ENCODE assay signal across 1 cellular context in the genomic region with DNA sequence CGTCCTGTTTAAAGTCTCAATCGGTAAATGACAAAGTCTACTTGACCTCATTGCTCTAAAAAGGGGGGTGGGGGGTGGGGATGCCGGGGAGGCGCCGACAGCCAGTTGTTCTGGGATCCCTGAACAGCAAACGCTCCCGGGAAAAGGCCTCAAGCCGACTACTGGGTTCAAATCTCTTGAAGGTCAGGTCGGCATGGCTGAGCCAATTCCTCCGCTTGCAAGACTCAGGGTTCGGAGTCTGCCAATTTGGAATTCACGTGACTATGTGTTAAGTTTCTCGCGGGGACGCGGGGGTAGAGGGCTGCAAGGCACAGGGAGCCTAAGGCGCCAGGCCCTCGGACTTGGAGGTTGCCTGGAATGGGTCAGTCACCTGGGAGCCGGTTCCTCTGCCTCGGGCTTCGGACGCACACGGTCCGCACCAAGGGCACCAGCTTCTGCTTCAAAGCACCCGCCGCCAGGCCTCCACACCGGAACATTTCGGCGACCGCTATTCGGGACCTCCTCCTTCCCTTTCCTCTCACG.
TF ChIP-seq lines count a peak whose summit lies in the region.

No MANE protein-coding gene starts in this region.

TF ChIP-seq in HEK293, 187 proteins besides CTCF, POLR2A, EP300 and RAD21 (continued from another document and continues in another):
- TF ChIP-seq OVOL3 (tag by site-specific recombination; IDR thresholded peaks at IDR 0.05) (no peak), MEIS1 (CRISPR knock-in tag; IDR thresholded peaks at IDR 0.05; ENCODE audit: borderline replicate concordance) (no peak), ZFP3 (tag by site-specific recombination; IDR thresholded peaks at IDR 0.05; ENCODE audit: low read depth) (no peak), ZNF239 (tag by site-specific recombination; IDR thresholded peaks at IDR 0.05) (no peak), HOXA7 (CRISPR knock-in tag; IDR thresholded peaks at IDR 0.05; ENCODE audit: borderline replicate concordance) (no peak), ZNF777 (tag by site-specific recombination; IDR thresholded peaks at IDR 0.05; ENCODE audit: borderline replicate concordance) (peak; percentile 29; the same call in 1 of the 2 replicates), GLI2 (tag by site-specific recombination; IDR thresholded peaks at IDR 0.05; ENCODE audit: borderline replicate concordance, low read depth) (no peak), ZNF473 (tag by site-specific recombination; IDR thresholded peaks at IDR 0.05) (no peak), KLF10 (tag by site-specific recombination; IDR thresholded peaks at IDR 0.05) (no peak), YY1 (tag by site-specific recombination; IDR thresholded peaks at IDR 0.05) (no peak), ZNF202 (tag by site-specific recombination; IDR thresholded peaks at IDR 0.05; ENCODE audit: borderline replicate concordance) (no peak), ZNF626 (tag by site-specific recombination; IDR thresholded peaks at IDR 0.05) (no peak), PRDM1 (tag by site-specific recombination; IDR thresholded peaks at IDR 0.05) (no peak), ZNF248 (tag by site-specific recombination; IDR thresholded peaks at IDR 0.05) (no peak), ZBTB8A (tag by site-specific recombination; IDR thresholded peaks at IDR 0.05) (peak; percentile 11; the same call in 1 of the 2 replicates), ZNF529 (tag by site-specific recombination; IDR thresholded peaks at IDR 0.05; ENCODE audit: insufficient replicate concordance) (no peak), ZNF621 (tag by site-specific recombination; IDR thresholded peaks at IDR 0.05) (no peak), ZNF555 (tag by site-specific recombination; conservative IDR thresholded peaks at IDR 0.05) (no peak), ZNF274 (IDR thresholded peaks at IDR 0.05; ENCODE audit: low read length) (no peak), ZNF274 (tag by site-specific recombination; IDR thresholded peaks at IDR 0.05; ENCODE audit: borderline replicate concordance) (no peak), ZNF138 (tag by site-specific recombination; IDR thresholded peaks at IDR 0.05; ENCODE audit: borderline replicate concordance) (no peak), ZNF394 (tag by site-specific recombination; IDR thresholded peaks at IDR 0.05; ENCODE audit: borderline replicate concordance) (no peak), ZNF558 (tag by site-specific recombination; IDR thresholded peaks at IDR 0.05) (no peak), BCL11A (tag by site-specific recombination; IDR thresholded peaks at IDR 0.05; ENCODE audit: low read depth) (0 out of 2 replicates have a peak, but pooled peaks have one; percentile 38), ZNF214 (tag by site-specific recombination; IDR thresholded peaks at IDR 0.05; ENCODE audit: borderline replicate concordance) (no peak), ZNF48 (tag by site-specific recombination; IDR thresholded peaks at IDR 0.05) (no peak), OSR2 (tag by site-specific recombination; IDR thresholded peaks at IDR 0.05) (no peak), SP7 (tag by site-specific recombination; IDR thresholded peaks at IDR 0.05) (no peak), ZNF549 (tag by site-specific recombination; IDR thresholded peaks at IDR 0.05) (no peak)
- TF ChIP-seq, protein P1, sequence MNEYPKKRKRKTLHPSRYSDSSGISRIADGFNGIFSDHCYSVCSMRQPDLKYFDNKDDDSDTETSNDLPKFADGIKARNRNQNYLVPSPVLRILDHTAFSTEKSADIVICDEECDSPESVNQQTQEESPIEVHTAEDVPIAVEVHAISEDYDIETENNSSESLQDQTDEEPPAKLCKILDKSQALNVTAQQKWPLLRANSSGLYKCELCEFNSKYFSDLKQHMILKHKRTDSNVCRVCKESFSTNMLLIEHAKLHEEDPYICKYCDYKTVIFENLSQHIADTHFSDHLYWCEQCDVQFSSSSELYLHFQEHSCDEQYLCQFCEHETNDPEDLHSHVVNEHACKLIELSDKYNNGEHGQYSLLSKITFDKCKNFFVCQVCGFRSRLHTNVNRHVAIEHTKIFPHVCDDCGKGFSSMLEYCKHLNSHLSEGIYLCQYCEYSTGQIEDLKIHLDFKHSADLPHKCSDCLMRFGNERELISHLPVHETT (tag by site-specific recombination; IDR thresholded peaks at IDR 0.05): no peak
- TF ChIP-seq, protein P2, sequence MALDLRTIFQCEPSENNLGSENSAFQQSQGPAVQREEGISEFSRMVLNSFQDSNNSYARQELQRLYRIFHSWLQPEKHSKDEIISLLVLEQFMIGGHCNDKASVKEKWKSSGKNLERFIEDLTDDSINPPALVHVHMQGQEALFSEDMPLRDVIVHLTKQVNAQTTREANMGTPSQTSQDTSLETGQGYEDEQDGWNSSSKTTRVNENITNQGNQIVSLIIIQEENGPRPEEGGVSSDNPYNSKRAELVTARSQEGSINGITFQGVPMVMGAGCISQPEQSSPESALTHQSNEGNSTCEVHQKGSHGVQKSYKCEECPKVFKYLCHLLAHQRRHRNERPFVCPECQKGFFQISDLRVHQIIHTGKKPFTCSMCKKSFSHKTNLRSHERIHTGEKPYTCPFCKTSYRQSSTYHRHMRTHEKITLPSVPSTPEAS (tag by site-specific recombination; IDR thresholded peaks at IDR 0.05): no peak
- TF ChIP-seq, protein P3, sequence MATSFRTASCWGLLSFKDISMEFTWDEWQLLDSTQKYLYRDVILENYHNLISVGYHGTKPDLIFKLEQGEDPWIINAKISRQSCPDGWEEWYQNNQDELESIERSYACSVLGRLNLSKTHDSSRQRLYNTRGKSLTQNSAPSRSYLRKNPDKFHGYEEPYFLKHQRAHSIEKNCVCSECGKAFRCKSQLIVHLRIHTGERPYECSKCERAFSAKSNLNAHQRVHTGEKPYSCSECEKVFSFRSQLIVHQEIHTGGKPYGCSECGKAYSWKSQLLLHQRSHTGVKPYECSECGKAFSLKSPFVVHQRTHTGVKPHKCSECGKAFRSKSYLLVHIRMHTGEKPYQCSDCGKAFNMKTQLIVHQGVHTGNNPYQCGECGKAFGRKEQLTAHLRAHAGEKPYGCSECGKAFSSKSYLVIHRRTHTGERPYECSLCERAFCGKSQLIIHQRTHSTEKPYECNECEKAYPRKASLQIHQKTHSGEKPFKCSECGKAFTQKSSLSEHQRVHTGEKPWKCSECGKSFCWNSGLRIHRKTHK (tag by site-specific recombination; IDR thresholded peaks at IDR 0.05): no peak
- TF ChIP-seq, protein P4, sequence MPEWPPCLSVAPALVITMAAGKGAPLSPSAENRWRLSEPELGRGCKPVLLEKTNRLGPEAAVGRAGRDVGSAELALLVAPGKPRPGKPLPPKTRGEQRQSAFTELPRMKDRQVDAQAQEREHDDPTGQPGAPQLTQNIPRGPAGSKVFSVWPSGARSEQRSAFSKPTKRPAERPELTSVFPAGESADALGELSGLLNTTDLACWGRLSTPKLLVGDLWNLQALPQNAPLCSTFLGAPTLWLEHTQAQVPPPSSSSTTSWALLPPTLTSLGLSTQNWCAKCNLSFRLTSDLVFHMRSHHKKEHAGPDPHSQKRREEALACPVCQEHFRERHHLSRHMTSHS (tag by site-specific recombination; IDR thresholded peaks at IDR 0.05): no peak
- TF ChIP-seq, protein P5, sequence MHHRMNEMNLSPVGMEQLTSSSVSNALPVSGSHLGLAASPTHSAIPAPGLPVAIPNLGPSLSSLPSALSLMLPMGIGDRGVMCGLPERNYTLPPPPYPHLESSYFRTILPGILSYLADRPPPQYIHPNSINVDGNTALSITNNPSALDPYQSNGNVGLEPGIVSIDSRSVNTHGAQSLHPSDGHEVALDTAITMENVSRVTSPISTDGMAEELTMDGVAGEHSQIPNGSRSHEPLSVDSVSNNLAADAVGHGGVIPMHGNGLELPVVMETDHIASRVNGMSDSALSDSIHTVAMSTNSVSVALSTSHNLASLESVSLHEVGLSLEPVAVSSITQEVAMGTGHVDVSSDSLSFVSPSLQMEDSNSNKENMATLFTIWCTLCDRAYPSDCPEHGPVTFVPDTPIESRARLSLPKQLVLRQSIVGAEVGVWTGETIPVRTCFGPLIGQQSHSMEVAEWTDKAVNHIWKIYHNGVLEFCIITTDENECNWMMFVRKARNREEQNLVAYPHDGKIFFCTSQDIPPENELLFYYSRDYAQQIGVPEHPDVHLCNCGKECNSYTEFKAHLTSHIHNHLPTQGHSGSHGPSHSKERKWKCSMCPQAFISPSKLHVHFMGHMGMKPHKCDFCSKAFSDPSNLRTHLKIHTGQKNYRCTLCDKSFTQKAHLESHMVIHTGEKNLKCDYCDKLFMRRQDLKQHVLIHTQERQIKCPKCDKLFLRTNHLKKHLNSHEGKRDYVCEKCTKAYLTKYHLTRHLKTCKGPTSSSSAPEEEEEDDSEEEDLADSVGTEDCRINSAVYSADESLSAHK (tag by site-specific recombination; IDR thresholded peaks at IDR 0.05): no peak
- TF ChIP-seq, protein P6, sequence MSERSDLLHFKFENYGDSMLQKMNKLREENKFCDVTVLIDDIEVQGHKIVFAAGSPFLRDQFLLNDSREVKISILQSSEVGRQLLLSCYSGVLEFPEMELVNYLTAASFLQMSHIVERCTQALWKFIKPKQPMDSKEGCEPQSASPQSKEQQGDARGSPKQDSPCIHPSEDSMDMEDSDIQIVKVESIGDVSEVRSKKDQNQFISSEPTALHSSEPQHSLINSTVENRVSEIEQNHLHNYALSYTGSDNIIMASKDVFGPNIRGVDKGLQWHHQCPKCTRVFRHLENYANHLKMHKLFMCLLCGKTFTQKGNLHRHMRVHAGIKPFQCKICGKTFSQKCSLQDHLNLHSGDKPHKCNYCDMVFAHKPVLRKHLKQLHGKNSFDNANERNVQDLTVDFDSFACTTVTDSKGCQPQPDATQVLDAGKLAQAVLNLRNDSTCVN (tag by site-specific recombination; optimal IDR thresholded peaks at IDR 0.05): peak; percentile 47
- TF ChIP-seq, protein P7, sequence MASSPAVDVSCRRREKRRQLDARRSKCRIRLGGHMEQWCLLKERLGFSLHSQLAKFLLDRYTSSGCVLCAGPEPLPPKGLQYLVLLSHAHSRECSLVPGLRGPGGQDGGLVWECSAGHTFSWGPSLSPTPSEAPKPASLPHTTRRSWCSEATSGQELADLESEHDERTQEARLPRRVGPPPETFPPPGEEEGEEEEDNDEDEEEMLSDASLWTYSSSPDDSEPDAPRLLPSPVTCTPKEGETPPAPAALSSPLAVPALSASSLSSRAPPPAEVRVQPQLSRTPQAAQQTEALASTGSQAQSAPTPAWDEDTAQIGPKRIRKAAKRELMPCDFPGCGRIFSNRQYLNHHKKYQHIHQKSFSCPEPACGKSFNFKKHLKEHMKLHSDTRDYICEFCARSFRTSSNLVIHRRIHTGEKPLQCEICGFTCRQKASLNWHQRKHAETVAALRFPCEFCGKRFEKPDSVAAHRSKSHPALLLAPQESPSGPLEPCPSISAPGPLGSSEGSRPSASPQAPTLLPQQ (tag by site-specific recombination; IDR thresholded peaks at IDR 0.05): no peak; the same call in 1 of the 2 replicates
- TF ChIP-seq, protein P8, sequence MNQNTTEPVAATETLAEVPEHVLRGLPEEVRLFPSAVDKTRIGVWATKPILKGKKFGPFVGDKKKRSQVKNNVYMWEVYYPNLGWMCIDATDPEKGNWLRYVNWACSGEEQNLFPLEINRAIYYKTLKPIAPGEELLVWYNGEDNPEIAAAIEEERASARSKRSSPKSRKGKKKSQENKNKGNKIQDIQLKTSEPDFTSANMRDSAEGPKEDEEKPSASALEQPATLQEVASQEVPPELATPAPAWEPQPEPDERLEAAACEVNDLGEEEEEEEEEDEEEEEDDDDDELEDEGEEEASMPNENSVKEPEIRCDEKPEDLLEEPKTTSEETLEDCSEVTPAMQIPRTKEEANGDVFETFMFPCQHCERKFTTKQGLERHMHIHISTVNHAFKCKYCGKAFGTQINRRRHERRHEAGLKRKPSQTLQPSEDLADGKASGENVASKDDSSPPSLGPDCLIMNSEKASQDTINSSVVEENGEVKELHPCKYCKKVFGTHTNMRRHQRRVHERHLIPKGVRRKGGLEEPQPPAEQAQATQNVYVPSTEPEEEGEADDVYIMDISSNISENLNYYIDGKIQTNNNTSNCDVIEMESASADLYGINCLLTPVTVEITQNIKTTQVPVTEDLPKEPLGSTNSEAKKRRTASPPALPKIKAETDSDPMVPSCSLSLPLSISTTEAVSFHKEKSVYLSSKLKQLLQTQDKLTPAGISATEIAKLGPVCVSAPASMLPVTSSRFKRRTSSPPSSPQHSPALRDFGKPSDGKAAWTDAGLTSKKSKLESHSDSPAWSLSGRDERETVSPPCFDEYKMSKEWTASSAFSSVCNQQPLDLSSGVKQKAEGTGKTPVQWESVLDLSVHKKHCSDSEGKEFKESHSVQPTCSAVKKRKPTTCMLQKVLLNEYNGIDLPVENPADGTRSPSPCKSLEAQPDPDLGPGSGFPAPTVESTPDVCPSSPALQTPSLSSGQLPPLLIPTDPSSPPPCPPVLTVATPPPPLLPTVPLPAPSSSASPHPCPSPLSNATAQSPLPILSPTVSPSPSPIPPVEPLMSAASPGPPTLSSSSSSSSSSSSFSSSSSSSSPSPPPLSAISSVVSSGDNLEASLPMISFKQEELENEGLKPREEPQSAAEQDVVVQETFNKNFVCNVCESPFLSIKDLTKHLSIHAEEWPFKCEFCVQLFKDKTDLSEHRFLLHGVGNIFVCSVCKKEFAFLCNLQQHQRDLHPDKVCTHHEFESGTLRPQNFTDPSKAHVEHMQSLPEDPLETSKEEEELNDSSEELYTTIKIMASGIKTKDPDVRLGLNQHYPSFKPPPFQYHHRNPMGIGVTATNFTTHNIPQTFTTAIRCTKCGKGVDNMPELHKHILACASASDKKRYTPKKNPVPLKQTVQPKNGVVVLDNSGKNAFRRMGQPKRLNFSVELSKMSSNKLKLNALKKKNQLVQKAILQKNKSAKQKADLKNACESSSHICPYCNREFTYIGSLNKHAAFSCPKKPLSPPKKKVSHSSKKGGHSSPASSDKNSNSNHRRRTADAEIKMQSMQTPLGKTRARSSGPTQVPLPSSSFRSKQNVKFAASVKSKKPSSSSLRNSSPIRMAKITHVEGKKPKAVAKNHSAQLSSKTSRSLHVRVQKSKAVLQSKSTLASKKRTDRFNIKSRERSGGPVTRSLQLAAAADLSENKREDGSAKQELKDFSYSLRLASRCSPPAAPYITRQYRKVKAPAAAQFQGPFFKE (tag by site-specific recombination; IDR thresholded peaks at IDR 0.05; ENCODE audit: borderline replicate concordance): no peak
- TF ChIP-seq, protein P9, sequence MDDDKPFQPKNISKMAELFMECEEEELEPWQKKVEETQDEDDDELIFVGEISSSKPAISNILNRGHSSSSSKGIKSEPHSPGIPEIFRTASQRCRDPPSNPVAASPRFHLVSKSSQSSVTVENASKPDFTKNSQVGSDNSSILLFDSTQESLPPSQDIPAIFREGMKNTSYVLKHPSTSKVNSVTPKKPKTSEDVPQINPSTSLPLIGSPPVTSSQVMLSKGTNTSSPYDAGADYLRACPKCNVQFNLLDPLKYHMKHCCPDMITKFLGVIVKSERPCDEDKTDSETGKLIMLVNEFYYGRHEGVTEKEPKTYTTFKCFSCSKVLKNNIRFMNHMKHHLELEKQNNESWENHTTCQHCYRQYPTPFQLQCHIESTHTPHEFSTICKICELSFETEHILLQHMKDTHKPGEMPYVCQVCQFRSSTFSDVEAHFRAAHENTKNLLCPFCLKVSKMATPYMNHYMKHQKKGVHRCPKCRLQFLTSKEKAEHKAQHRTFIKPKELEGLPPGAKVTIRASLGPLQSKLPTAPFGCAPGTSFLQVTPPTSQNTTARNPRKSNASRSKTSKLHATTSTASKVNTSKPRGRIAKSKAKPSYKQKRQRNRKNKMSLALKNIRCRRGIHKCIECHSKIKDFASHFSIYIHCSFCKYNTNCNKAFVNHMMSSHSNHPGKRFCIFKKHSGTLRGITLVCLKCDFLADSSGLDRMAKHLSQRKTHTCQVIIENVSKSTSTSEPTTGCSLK (tag by site-specific recombination; IDR thresholded peaks at IDR 0.05): no peak
